ENCODE assay signal across 1 cellular context in genomic region chr3:178363048-178363447, GRCh38.
DNase-seq lines count a peak whose midpoint lies in the region; ATAC-seq, FAIRE-seq and TF ChIP-seq lines count a peak whose summit lies in the region.
"Not testable (repeated sequence)": the region's sequence is repeated elsewhere in the genome, so short reads cannot be mapped to it uniquely, and the experiment has no call there.

No MANE protein-coding gene starts in this region.

- not testable (repeated sequence) for TF ChIP-seq RAD21 in K562 (CRISPR knock-in tag; conservative IDR thresholded peaks at IDR 0.05 in 1 of 2, IDR thresholded peaks at IDR 0.05 in 1 of 2)

- not testable (repeated sequence) for H3K4me1 ChIP-seq in K562 (replicated peaks in 1 of 2; ENCODE audit: control insufficient read depth in 2 of 2, insufficient read depth in 2 of 2, low read length in 2 of 2)

- not testable (repeated sequence) for H3K79me2 ChIP-seq in K562 (ENCODE audit: control insufficient read depth, insufficient read depth, low read length)

- not testable (repeated sequence) for DNase-seq in K562 (ENCODE audit: extremely low read depth in 1 of 4, low spot score in 3 of 4)

- not testable (repeated sequence) for H3K27me3 ChIP-seq in K562 (ENCODE audit: control insufficient read depth in 2 of 2, insufficient read depth in 2 of 2, low read length in 2 of 2)

- FAIRE-seq in K562 (lab: Jason Lieb, UNC), result not testable (repeated sequence)

- not testable (repeated sequence) for TF ChIP-seq POLR2A in K562 (conservative IDR thresholded peaks at IDR 0.05)

- not testable (repeated sequence) for H2AFZ ChIP-seq in K562 (ENCODE audit: low read depth, low read length)

- H3K9me1 ChIP-seq in K562 (ENCODE audit: control insufficient read depth, insufficient read depth, low read length), result not testable (repeated sequence)

- not testable (repeated sequence) for TF ChIP-seq EP300 in K562 (IDR thresholded peaks at IDR 0.05; ENCODE audit: low read length)

- not testable (repeated sequence) for H4K20me1 ChIP-seq in K562 (replicated peaks; ENCODE audit: control insufficient read depth, insufficient read depth, low read length)

- in situ Hi-C loops in K562 (cut with MboI), result not testable (repeated sequence)

- H3K36me3 ChIP-seq in K562 (ENCODE audit: control insufficient read depth, insufficient read depth, low read length), result not testable (repeated sequence)

- not testable (repeated sequence) for H3K27ac ChIP-seq in K562 (ENCODE audit: extremely low read depth, low read depth, low read length)

- TF ChIP-seq CTCF in K562 (IDR thresholded peaks at IDR 0.05 in 2 of 3, conservative IDR thresholded peaks at IDR 0.05 in 1 of 3; ENCODE audit: insufficient read depth in 2 of 3, low read depth in 1 of 3, low read length in 3 of 3), result not testable (repeated sequence)

- WGBS in K562 (ENCODE audit: insufficient coverage, low coverage, missing lambda C conversion rate), result 13% methylated on average over 2 of the region's 2 CpGs

- not testable (repeated sequence) for BruUV-seq in K562 (replicated peaks; lab: Mats Ljungman, UMichigan)

- not testable (repeated sequence) for H3K4me3 ChIP-seq in K562

- H3K9me3 ChIP-seq in K562 (replicated peaks; ENCODE audit: control insufficient read depth, insufficient read depth, low read depth, low read length), result not testable (repeated sequence)

- POLR2A ChIA-PET in K562 (lab: Yijun Ruan, JAX), result not testable (repeated sequence)

- intact Hi-C loops in K562 (cut with micrococcal nuclease), result not testable (repeated sequence)

- H3K9ac ChIP-seq in K562 (ENCODE audit: insufficient read depth in 1 of 2, low read depth in 2 of 2, low read length in 2 of 2), result not testable (repeated sequence)

- not testable (repeated sequence) for H3K4me2 ChIP-seq in K562 (ENCODE audit: insufficient read depth, low read length)

- CTCF ChIA-PET in K562 (lab: Yijun Ruan, JAX; ENCODE audit: low intra/inter-chr PET ratio), result not testable (repeated sequence)

- not testable (repeated sequence) for ATAC-seq in K562

TF ChIP-seq in K562, 482 proteins besides CTCF, POLR2A, EP300 and RAD21:
- peak; percentile 94 for TF ChIP-seq ZNF507 (tag; conservative IDR thresholded peaks at IDR 0.05)
- peak; percentile 88 for TF ChIP-seq ZNF354B (CRISPR knock-in tag; IDR thresholded peaks at IDR 0.05)
